Comparison of ENCODE assay signal across 8 cellular contexts in the genomic region with DNA sequence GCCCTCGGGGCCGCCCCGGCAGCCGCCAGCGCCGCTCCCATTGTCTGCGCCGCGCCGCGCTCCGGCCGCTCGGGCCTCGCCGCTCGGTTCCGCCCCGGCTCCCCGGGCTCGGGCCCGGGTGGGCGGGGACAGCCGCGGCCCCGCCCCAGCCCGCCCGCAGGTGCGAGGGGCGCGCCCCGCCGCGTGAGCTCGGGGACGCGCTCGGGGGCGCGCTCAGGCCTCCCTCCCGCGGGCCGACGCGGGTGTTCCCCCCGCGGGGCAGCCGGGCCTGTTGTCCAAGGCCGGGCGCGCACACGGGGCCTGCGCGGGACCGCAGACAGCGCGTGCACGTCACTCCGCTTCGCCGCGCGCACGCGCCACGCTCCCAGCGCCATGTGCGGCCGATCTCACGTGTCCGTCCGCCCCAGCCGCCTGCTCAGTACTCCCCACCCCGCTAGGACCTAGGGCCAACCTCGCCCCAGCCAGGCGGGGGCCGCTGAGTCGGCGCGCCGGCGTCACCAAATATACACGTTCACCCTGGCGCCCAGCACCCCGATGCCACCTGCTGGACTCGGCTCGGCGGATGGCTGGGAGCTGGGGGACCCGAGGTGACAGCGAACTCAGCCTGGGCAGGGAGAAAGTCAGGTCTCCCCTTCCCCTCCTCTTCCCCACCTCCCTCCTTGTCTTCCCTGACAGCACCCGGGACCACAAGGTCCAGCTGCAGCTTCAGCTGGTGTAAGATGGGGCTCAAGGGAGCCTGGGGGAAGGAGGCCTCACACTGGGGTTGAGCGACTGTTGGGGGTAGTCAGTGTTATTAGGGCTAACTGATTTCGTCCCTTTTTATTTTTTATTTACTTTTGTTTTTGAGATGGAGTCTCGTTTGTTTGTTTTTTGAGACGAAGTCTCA. TPM values are rescaled to one million over a fixed set of nuclear protein-coding genes. Genes with fewer than 3 reads are reported as not detected.
DNase-seq lines count a peak whose midpoint lies in the region; ATAC-seq and TF ChIP-seq lines count a peak whose summit lies in the region.

No MANE protein-coding gene starts in this region.

- DNase-seq in GM04503 (ENCODE audit: low read depth) (peak; percentile 49), H4 (ENCODE audit: low spot score) (peak; percentile 88), LHCN-M2 (ENCODE audit: low read depth) (peak; percentile 80), SHP77 treated with DMSO at 0.1 percent for 48 hours (lab: John Stamatoyannopoulos, UW) (peak; percentile 65), germinal center (ENCODE audit: low spot score) (peak; percentile 94), occipital lobe (lab: John Stamatoyannopoulos, UW) (peak; percentile 84), thoracic aorta (ENCODE audit: low spot score) (peak; percentile 81)
- peak; percentile 86 for DNase-seq in activated naive CD4-positive, alpha-beta T cell treated with Interleukin-2 at 50 U/mL for 16 hours

- no peaks in the 10 kb centered on the region for H3K27me3 ChIP-seq in thoracic aorta (replicated peaks; ENCODE audit: insufficient read depth)

- no peaks in the 10 kb centered on the region for H3K36me3 ChIP-seq in thoracic aorta

- H3K9me3 ChIP-seq in thoracic aorta = no peaks in the 10 kb centered on the region

- TF ChIP-seq CTCF in thoracic aorta (IDR thresholded peaks at IDR 0.05) = peak; percentile 14

- peaks cover 14 to 28% of the 10 kb centered on the region in 2 donors for H3K4me1 ChIP-seq in thoracic aorta (ENCODE audit: control insufficient read depth in 1 of 2, low read depth in 2 of 2)

- peak; percentile 57 for ATAC-seq in thoracic aorta (ENCODE audit: insufficient number of reproducible peaks, low FRiP score, low read depth)

- H3K27ac ChIP-seq in thoracic aorta = peak overlapping the region; percentile 73 to 86

- H3K4me3 ChIP-seq in thoracic aorta = peak overlapping the region; percentile 72

RNA-seq across cellular contexts. Expression of gene GBGT1, which starts 14.3 kb away (rescaled TPM):
- total RNA-seq in H4 (2014; rRNA removed; shearing (Covaris generic)) = not detected in 2 replicates
- total RNA-seq in LHCN-M2 (2014; rRNA removed) = 0.34 and 1.3 TPM in 2 replicates
- 0.56 TPM for polyA plus RNA-seq in LHCN-M2 (2012)
- total RNA-seq in occipital lobe = 8.1 TPM
- total RNA-seq in thoracic aorta = 10 to 100 TPM; 45.5 to 46.8 TPM

RNA-seq across cellular contexts. Expression of gene RALGDS, which starts 28.3 kb away (rescaled TPM):
- 11.9 and 12.6 TPM in 2 replicates for total RNA-seq in H4 (2014; rRNA removed; shearing (Covaris generic))
- 15.5 and 17.8 TPM in 2 replicates for total RNA-seq in LHCN-M2 (2014; rRNA removed)
- polyA plus RNA-seq in LHCN-M2 (2012) = 5.9 TPM
- total RNA-seq in occipital lobe = 95.8 TPM
- total RNA-seq in thoracic aorta = 10 to 100 TPM; 30.3 to 98.8 TPM

RNA-seq across cellular contexts. Expression of gene OBP2B, which starts 59.7 kb away (rescaled TPM):
- total RNA-seq in H4 (2014; rRNA removed; shearing (Covaris generic)) = not detected in 2 replicates
- total RNA-seq in LHCN-M2 (2014; rRNA removed) = not detected in 2 replicates
- polyA plus RNA-seq in LHCN-M2 (2012) = not detected
- not detected for total RNA-seq in occipital lobe
- not detected for total RNA-seq in thoracic aorta

Comparison
In these comparisons a context has a peak if more than half of its experiments do, and no peak if none do; other contexts are left out.
1. Peak in every context shown above with its lines: DNase-seq, ATAC-seq, H3K4me3 ChIP-seq and H3K27ac ChIP-seq.